In genomic region chr13:110089100-110089499, GRCh38 we compare ENCODE assay signal across 18 cellular contexts.
DNase-seq lines count a peak whose midpoint lies in the region; ATAC-seq, FAIRE-seq and TF ChIP-seq lines count a peak whose summit lies in the region.
"Had no signal": no experiment of that assay in that cellular context is flagged by ENCODE, and none has a peak within 500 bp of the region (broad histone marks: within the 10 kb centered on the region; RNA-seq: fewer than 3 reads in every experiment).

No MANE protein-coding gene starts in this region.

- BruUV-seq in HCT116 (replicated peaks; lab: Mats Ljungman, UMichigan), result no TSS peak

- no peak for TF ChIP-seq RAD21 in HCT116 (IDR thresholded peaks at IDR 0.05; ENCODE audit: low read depth)

- H3K27me3 ChIP-seq in HCT116 (ENCODE audit: insufficient read depth, low read length) (no peaks in the 10 kb centered on the region), right lobe of liver (no peaks in the 10 kb centered on the region)
- H3K27me3 ChIP-seq in effector memory CD4-positive, alpha-beta T cell (replicated peaks; ENCODE audit: control insufficient read depth, insufficient read depth, low read length, poor library complexity, severe bottlenecking), result no peaks in the 10 kb centered on the region
- H3K27me3 ChIP-seq: BLaER1 treated with 17β-estradiol and CSF1 and Interleukin-3, amounts not matched to agents 10 nM and 100 nM had no signal

- POLR2A ChIA-PET in HCT116 (lab: Charles Lee), result no interaction called here

- H3K9me3 ChIP-seq in HCT116 (ENCODE audit: control insufficient read depth in 1 of 2, insufficient read depth in 1 of 2, low read depth in 1 of 2, low read length in 2 of 2), result no peaks in the 10 kb centered on the region
- H3K9me3 ChIP-seq in right lobe of liver, result no peaks in the 10 kb centered on the region
- H3K9me3 ChIP-seq in effector memory CD4-positive, alpha-beta T cell (ENCODE audit: control insufficient read depth, low read length), result no peaks in the 10 kb centered on the region
- H3K9me3 ChIP-seq: A549, Caco-2 had no signal

- RAD21 ChIA-PET in HCT116 (lab: Charles Lee; ENCODE audit: low non-redundant PET in 1 of 2, low total read pairs in 2 of 2, uncharacterized antibody in 2 of 2, unreplicated experiment in 2 of 2), result no interaction called here

- H3K9ac ChIP-seq in HCT116 (ENCODE audit: low read length), result no peak overlapping the region
- H3K9ac ChIP-seq: BLaER1 treated with 17β-estradiol and CSF1 and Interleukin-3, amounts not matched to agents 10 nM and 100 nM had no signal

- no peaks in the 10 kb centered on the region for H3K9me2 ChIP-seq in HCT116 (ENCODE audit: insufficient read depth)

- H3K4me1 ChIP-seq in HCT116 (ENCODE audit: control insufficient read depth in 1 of 2, insufficient read depth in 2 of 2, low read length in 2 of 2), result peaks cover 2 to 5% of the 10 kb centered on the region in 2 experiments; a peak in 3 of 4 replicates
- peaks cover 0 to 23% (median 2%) of the 10 kb centered on the region in 4 donors for H3K4me1 ChIP-seq in right lobe of liver
- no peaks in the 10 kb centered on the region for H3K4me1 ChIP-seq in effector memory CD4-positive, alpha-beta T cell (ENCODE audit: control insufficient read depth, insufficient read depth, low read length, poor library complexity, severe bottlenecking)
- H3K4me1 ChIP-seq: Caco-2 had no signal

- no peak for ATAC-seq in HCT116
- ATAC-seq in right lobe of liver, result peak; percentile 74 to 86 (median 80)
- ATAC-seq in GM18519 (IDR thresholded peaks at IDR 0.05; ENCODE audit: low FRiP score, unreplicated experiment), result no peak
- ATAC-seq: CD8-positive, alpha-beta T cell had no signal

- peak overlapping the region; percentile 60 for H2AFZ ChIP-seq in HCT116 (ENCODE audit: low read depth, low read length, poor library complexity, severe bottlenecking)

- intact Hi-C loops in HCT116 (cut with micrococcal nuclease) (no loop called here), right lobe of liver (cut with DNase I) (no loop called here)

- H3K4me3 ChIP-seq in HCT116 (replicated peaks in 1 of 2; ENCODE audit: low read depth in 1 of 2, low read length in 2 of 2), result no peak overlapping the region
- H3K4me3 ChIP-seq in right lobe of liver, result no peak overlapping the region
- no peak overlapping the region for H3K4me3 ChIP-seq in effector memory CD4-positive, alpha-beta T cell (ENCODE audit: insufficient read depth, low read depth, low read length, poor library complexity, severe bottlenecking)
- H3K4me3 ChIP-seq: A549; BLaER1 treated with 17β-estradiol and CSF1 and Interleukin-3, amounts not matched to agents 10 nM and 100 nM had no signal

- no peaks in the 10 kb centered on the region for H3K36me3 ChIP-seq in HCT116 (ENCODE audit: control insufficient read depth in 1 of 2, insufficient read depth in 2 of 2, low read length in 2 of 2)
- H3K36me3 ChIP-seq in right lobe of liver, result no peaks in the 10 kb centered on the region
- no peaks in the 10 kb centered on the region for H3K36me3 ChIP-seq in effector memory CD4-positive, alpha-beta T cell (ENCODE audit: control insufficient read depth, insufficient read depth, low read length)
- H3K36me3 ChIP-seq: BLaER1 treated with 17β-estradiol and CSF1 and Interleukin-3, amounts not matched to agents 10 nM and 100 nM had no signal

- DNase-seq in H54 (ENCODE audit: insufficient read length, low spot score), result no peak
- no peak for DNase-seq in HCT116 (ENCODE audit: low read depth, low spot score)
- no peak for DNase-seq in right lobe of liver
- DNase-seq in effector memory CD4-positive, alpha-beta T cell, result no peak
- DNase-seq: 8988T; Caco-2; Calu3; CD4-positive, alpha-beta T cell; CD8-positive, alpha-beta T cell; DMS79 treated with DMSO at 0.1 percent for 48 hours; GF-D8 had no signal

- TF ChIP-seq POLR2A in H54 (IDR thresholded peaks at IDR 0.05; ENCODE audit: low read depth, low read length) (no peak), HCT116 (IDR thresholded peaks at IDR 0.05; ENCODE audit: borderline replicate concordance, extremely low read depth, insufficient read depth, insufficient read length) (no peak), right lobe of liver (IDR thresholded peaks at IDR 0.05) (no peak)

- H3K79me2 ChIP-seq in HCT116 (ENCODE audit: insufficient read depth, low read length), result no peaks in the 10 kb centered on the region

- CTCF ChIA-PET in HCT116 (lab: Charles Lee), result no interaction called here

- no peak for TF ChIP-seq CTCF in HCT116 (IDR thresholded peaks at IDR 0.05 in 2 of 3, conservative IDR thresholded peaks at IDR 0.05 in 1 of 3; ENCODE audit: borderline replicate concordance in 1 of 3, insufficient read depth in 1 of 3, low read depth in 2 of 3, low read length in 2 of 3)
- TF ChIP-seq CTCF in right lobe of liver (IDR thresholded peaks at IDR 0.05), result no peak

- H3K27ac ChIP-seq in HCT116 (ENCODE audit: low read depth, low read length) (no peak overlapping the region), right lobe of liver (no peak overlapping the region)
- H3K27ac ChIP-seq in effector memory CD4-positive, alpha-beta T cell (ENCODE audit: insufficient read depth, low read length, poor library complexity, severe bottlenecking), result no peak overlapping the region
- H3K27ac ChIP-seq: A549; BLaER1 treated with 17β-estradiol and CSF1 and Interleukin-3, amounts not matched to agents 10 nM and 100 nM; C4-2B had no signal

- peak; percentile 58 for FAIRE-seq in H54 (lab: Jason Lieb, UNC)
- FAIRE-seq: A549, D721Med, G401.6, GM12891 had no signal

- no peaks in the 10 kb centered on the region for H4K20me1 ChIP-seq in HCT116 (ENCODE audit: insufficient read depth)
- H4K20me1 ChIP-seq: BLaER1 treated with 17β-estradiol and CSF1 and Interleukin-3, amounts not matched to agents 10 nM and 100 nM had no signal

- H3K4me2 ChIP-seq in HCT116 (ENCODE audit: low read length), result no peak overlapping the region
- H3K4me2 ChIP-seq: A549; BLaER1 treated with 17β-estradiol and CSF1 and Interleukin-3, amounts not matched to agents 10 nM and 100 nM had no signal

TF ChIP-seq in HCT116, 20 proteins besides CTCF, POLR2A, EP300 and RAD21 (continues in another document):
- TF ChIP-seq CEBPB (IDR thresholded peaks at IDR 0.05; ENCODE audit: low read depth), result no peak
- TF ChIP-seq TCF7L2 (IDR thresholded peaks at IDR 0.05; ENCODE audit: borderline replicate concordance, extremely low read depth, insufficient read depth, insufficient read length), result no peak
- TF ChIP-seq CBX3 (IDR thresholded peaks at IDR 0.05; ENCODE audit: low read depth), result no peak
- no peak for TF ChIP-seq ZNF274 (IDR thresholded peaks at IDR 0.05; ENCODE audit: low read depth, low read length)
- TF ChIP-seq EZH2phosphoT487 (IDR thresholded peaks at IDR 0.05; ENCODE audit: borderline replicate concordance), result no peak
- TF ChIP-seq ZBTB33 (IDR thresholded peaks at IDR 0.05; ENCODE audit: extremely low read depth, insufficient replicate concordance, low read length), result no peak
- no peak for TF ChIP-seq MAX (IDR thresholded peaks at IDR 0.05)
- TF ChIP-seq, protein P1, sequence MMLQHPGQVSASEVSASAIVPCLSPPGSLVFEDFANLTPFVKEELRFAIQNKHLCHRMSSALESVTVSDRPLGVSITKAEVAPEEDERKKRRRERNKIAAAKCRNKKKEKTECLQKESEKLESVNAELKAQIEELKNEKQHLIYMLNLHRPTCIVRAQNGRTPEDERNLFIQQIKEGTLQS (IDR thresholded peaks at IDR 0.05), result no peak
- no peak for TF ChIP-seq FOSL1 (IDR thresholded peaks at IDR 0.05; ENCODE audit: low read depth)
- TF ChIP-seq SP1 (IDR thresholded peaks at IDR 0.05; ENCODE audit: low read depth), result no peak
- TF ChIP-seq POLR2AphosphoS5 (IDR thresholded peaks at IDR 0.05; ENCODE audit: low read depth, low read length), result no peak
- TF ChIP-seq ELF1 (IDR thresholded peaks at IDR 0.05; ENCODE audit: borderline replicate concordance, low read depth), result no peak
- TF ChIP-seq JUND (IDR thresholded peaks at IDR 0.05), result no peak
- no peak for TF ChIP-seq SRF (IDR thresholded peaks at IDR 0.05; ENCODE audit: low read depth)
- no peak for TF ChIP-seq ZFX (IDR thresholded peaks at IDR 0.05)
- no peak for TF ChIP-seq SIN3A (IDR thresholded peaks at IDR 0.05; ENCODE audit: low read depth)

Comparison
In these comparisons a context has a peak if more than half of its experiments do, and no peak if none do; other contexts are left out.
1. ATAC-seq: peak in right lobe of liver (4 of 4); none in HCT116 (single experiment) and GM18519 (single experiment).